ENCODE assay signal across 7 cellular contexts in the genomic region with DNA sequence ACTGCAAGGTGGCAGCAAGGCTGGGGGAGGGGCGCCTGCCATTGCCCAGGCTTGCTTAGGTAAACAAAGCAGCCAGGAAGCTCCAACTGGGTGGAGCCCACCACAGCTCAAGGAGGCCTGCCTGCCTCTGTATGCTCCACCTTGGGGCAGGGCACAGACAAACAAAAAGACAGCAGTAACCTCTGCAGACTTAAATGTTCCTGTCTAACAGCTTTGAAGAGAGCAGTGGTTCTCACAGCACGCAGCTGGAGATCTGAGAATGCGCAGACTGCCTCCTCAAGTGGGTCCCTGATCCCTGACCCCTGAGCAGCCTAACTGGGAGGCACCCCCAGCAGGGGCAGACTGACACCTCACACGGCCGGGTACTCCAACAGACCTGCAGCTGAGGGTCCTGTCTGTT. TPM values are rescaled to one million over a fixed set of nuclear protein-coding genes. Genes with fewer than 3 reads are reported as not detected.
"Had no signal": no experiment of that assay in that cellular context is flagged by ENCODE, and none has a peak within 500 bp of the region (broad histone marks: within the 10 kb centered on the region; RNA-seq: fewer than 3 reads in every experiment).

No MANE protein-coding gene starts in this region.

RNA-seq across cellular contexts. Expression of gene CYP2C8, which starts 10.3 kb away (rescaled TPM):
- total RNA-seq: dermis microvascular lymphatic vessel endothelial cell, endothelial cell of umbilical vein, epithelial cell of proximal tubule, esophagus muscularis mucosa, fibroblast of villous mesenchyme, gastroesophageal sphincter, glomerular endothelial cell had no signal
